In genomic region chr12:123764109-123764508, GRCh38 we compare ENCODE assay signal across 1 cellular context.
TF ChIP-seq lines count a peak whose summit lies in the region.

No MANE protein-coding gene starts in this region.

TF ChIP-seq in HepG2, 621 proteins besides CTCF, POLR2A, EP300 and RAD21:
- no peak for TF ChIP-seq ZNF432 (CRISPR knock-in tag; IDR thresholded peaks at IDR 0.05; ENCODE audit: borderline replicate concordance)
- TF ChIP-seq PBX2 (CRISPR knock-in tag; IDR thresholded peaks at IDR 0.05): no peak
- no peak for TF ChIP-seq ZNF550 (CRISPR knock-in tag; IDR thresholded peaks at IDR 0.05; ENCODE audit: borderline replicate concordance)
- no peak for TF ChIP-seq MED1 (CRISPR knock-in tag; IDR thresholded peaks at IDR 0.05)
- TF ChIP-seq ATF1 (CRISPR knock-in tag; IDR thresholded peaks at IDR 0.05): no peak
- TF ChIP-seq RAD51 (IDR thresholded peaks at IDR 0.05; ENCODE audit: borderline replicate concordance): peak; percentile 62; the same call in 1 of the 2 replicates
- TF ChIP-seq HNF4A (CRISPR knock-in tag; IDR thresholded peaks at IDR 0.05): peak; percentile 27; the same call in 1 of the 2 replicates
- no peak for TF ChIP-seq POLR2AphosphoS2 (IDR thresholded peaks at IDR 0.05; ENCODE audit: low read depth, low read length)
- no peak for TF ChIP-seq FIP1L1 (IDR thresholded peaks at IDR 0.05; ENCODE audit: borderline replicate concordance, insufficient read depth, low read depth, low read length)
